20 cellular contexts compared by ENCODE assay signal in the genomic region with DNA sequence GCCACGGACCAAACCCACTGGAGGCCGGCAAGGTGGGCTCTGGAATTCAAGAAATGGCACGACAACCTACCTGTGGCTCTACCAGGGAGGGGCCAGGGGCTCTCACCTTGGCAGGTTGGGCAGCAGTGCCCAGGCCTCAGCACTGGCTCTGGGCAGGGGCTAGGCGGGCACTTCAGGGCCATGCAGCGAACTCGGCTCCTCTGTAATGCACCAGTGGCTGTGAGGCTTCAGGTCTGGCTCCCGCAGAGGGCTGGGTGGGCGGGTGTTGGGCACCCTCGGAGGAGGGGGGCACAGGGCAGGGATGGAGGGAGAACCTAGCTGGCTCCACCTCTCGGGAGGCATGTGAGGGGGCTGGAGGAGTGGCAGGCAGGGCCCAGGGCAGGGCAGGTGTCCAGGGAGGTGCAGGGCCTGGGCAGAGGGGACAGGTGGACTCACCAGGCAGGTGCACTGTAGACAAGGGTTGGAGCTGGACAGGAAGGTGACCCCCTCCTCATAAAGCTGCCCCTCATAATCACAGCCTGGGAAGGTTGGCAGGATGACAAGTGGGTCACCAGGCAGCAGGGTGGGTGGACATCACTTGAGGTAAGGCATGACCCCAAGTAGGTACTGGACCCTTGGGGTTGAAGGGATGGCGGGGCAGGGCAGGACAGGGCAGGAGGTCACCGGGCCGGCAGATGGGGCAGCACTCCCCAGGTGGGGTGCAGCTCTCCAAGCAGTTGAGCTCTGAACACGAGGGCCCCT. TPM values are rescaled to one million over a fixed set of nuclear protein-coding genes. Genes with fewer than 3 reads are reported as not detected.
DNase-seq lines count a peak whose midpoint lies in the region; ATAC-seq and TF ChIP-seq lines count a peak whose summit lies in the region.
"Had no signal": no experiment of that assay in that cellular context is flagged by ENCODE, and none has a peak within 500 bp of the region (broad histone marks: within the 10 kb centered on the region; RNA-seq: fewer than 3 reads in every experiment).

No MANE protein-coding gene starts in this region.

- H3K4me1 ChIP-seq in lower lobe of right lung: no peaks in the 10 kb centered on the region
- no peaks in the 10 kb centered on the region for H3K4me1 ChIP-seq in upper lobe of right lung

- intact Hi-C loops in lower lobe of right lung (cut with DNase I): no loop called here
- intact Hi-C loops in upper lobe of right lung (cut with DNase I): no loop called here

- H3K4me1 Mint-ChIP-seq in stimulated activated naive CD8-positive, alpha-beta T cell treated with anti-CD3 and anti-CD28 coated beads, Interleukin-15, amount 100 ng/mL, for 72 hours: peaks cover 4% of the 10 kb centered on the region
- H3K4me1 Mint-ChIP-seq in T-helper 17 cell: peaks cover 3% of the 10 kb centered on the region
- H3K4me1 Mint-ChIP-seq: activated CD4-positive, alpha-beta T cell treated with anti-CD3 and anti-CD28 coated beads, Interleukin-2, amount 10 ng/mL, durations not matched to agents 24 days and 14 days; activated CD8-positive, alpha-beta memory T cell treated with anti-CD3 and anti-CD28 coated beads, Interleukin-2, amount 10 ng/mL, durations not matched to agents 7 days and 5 days; activated naive CD8-positive, alpha-beta T cell treated with anti-CD3 and anti-CD28 coated beads for 36 hours had no signal

- H3K9me3 ChIP-seq in T-helper 17 cell (ENCODE audit: control insufficient read depth, low read length, poor library complexity, severe bottlenecking) (no peaks in the 10 kb centered on the region), lower lobe of right lung (no peaks in the 10 kb centered on the region), upper lobe of right lung (no peaks in the 10 kb centered on the region)
- H3K9me3 ChIP-seq: ovary, thoracic aorta had no signal

- no peaks in the 10 kb centered on the region for H3K36me3 ChIP-seq in lower lobe of right lung
- no peaks in the 10 kb centered on the region for H3K36me3 ChIP-seq in upper lobe of right lung
- H3K36me3 ChIP-seq: heart left ventricle, ovary, thoracic aorta had no signal

- no peak for DNase-seq in stimulated activated naive CD8-positive, alpha-beta T cell treated with anti-CD3 and anti-CD28 coated beads, Interleukin-15, amount 100 ng/mL, for 72 hours
- DNase-seq in stimulated activated naive CD8-positive, alpha-beta T cell treated with anti-CD3 and anti-CD28 coated beads, Interleukin-15, Interleukin-2, amounts not matched to agents 100 U/mL and 50 U/mL, for 24 hours: no peak
- DNase-seq in T-helper 17 cell (peak in 1 of 3 donors; percentile 2), lower lobe of right lung (no peak), upper lobe of right lung (peak; percentile 60), NCI-H2029 treated with DMSO at 0.1 percent for 48 hours (lab: John Stamatoyannopoulos, UW) (no peak)
- DNase-seq: activated CD8-positive, alpha-beta memory T cell treated with anti-CD3 and anti-CD28 coated beads, Interleukin-2, amount 10 ng/mL, durations not matched to agents 7 days and 5 days; activated naive CD8-positive, alpha-beta T cell treated with anti-CD3 and anti-CD28 coated beads for 36 hours; CD4-positive, alpha-beta T cell; NCI-H2107; NK-92 treated with Interleukin-12 subunit alpha and Interleukin-12 subunit beta, amount 100 ng/mL, for 24 hours; ovary had no signal

- no peak overlapping the region for H3K27ac Mint-ChIP-seq in stimulated activated naive CD8-positive, alpha-beta T cell treated with anti-CD3 and anti-CD28 coated beads, Interleukin-15, amount 100 ng/mL, for 72 hours
- H3K27ac Mint-ChIP-seq in T-helper 17 cell: no peak overlapping the region
- H3K27ac Mint-ChIP-seq: activated CD4-positive, alpha-beta T cell treated with anti-CD3 and anti-CD28 coated beads, Interleukin-2, amount 10 ng/mL, durations not matched to agents 24 days and 14 days; activated CD8-positive, alpha-beta memory T cell treated with anti-CD3 and anti-CD28 coated beads, Interleukin-2, amount 10 ng/mL, durations not matched to agents 7 days and 5 days; activated naive CD8-positive, alpha-beta T cell treated with anti-CD3 and anti-CD28 coated beads for 36 hours; activated T-helper 1 cell treated with anti-CD3 and anti-CD28 coated beads, Interleukin-12 subunit alpha, Interleukin-12 subunit beta, Interleukin-2, Interleukin-4 antibody, amounts not matched to agents 30 ng/mL and 10 ng/mL and 1 ng/mL, durations not matched to agents 14 hours and 24 hours and 36 hours; CD4-positive, alpha-beta T cell; stimulated activated effector memory CD8-positive, alpha-beta T cell treated with anti-CD3 and anti-CD28 coated beads, Interleukin-12 subunit alpha, Interleukin-12 subunit beta, amount 100 ng/mL, for 72 hours had no signal

- H3K4me3 Mint-ChIP-seq in stimulated activated naive CD8-positive, alpha-beta T cell treated with anti-CD3 and anti-CD28 coated beads, Interleukin-15, amount 100 ng/mL, for 72 hours: no peak overlapping the region
- no peak overlapping the region for H3K4me3 Mint-ChIP-seq in T-helper 17 cell
- H3K4me3 Mint-ChIP-seq: activated CD4-positive, alpha-beta T cell treated with anti-CD3 and anti-CD28 coated beads, Interleukin-2, amount 10 ng/mL, durations not matched to agents 24 days and 14 days; activated CD8-positive, alpha-beta memory T cell treated with anti-CD3 and anti-CD28 coated beads, Interleukin-2, amount 10 ng/mL, durations not matched to agents 7 days and 5 days; activated naive CD8-positive, alpha-beta T cell treated with anti-CD3 and anti-CD28 coated beads for 36 hours; activated T-helper 1 cell treated with anti-CD3 and anti-CD28 coated beads, Interleukin-12 subunit alpha, Interleukin-12 subunit beta, Interleukin-2, Interleukin-4 antibody, amounts not matched to agents 30 ng/mL and 10 ng/mL and 1 ng/mL, durations not matched to agents 14 hours and 24 hours and 36 hours; CD4-positive, alpha-beta T cell; effector memory CD8-positive, alpha-beta T cell; stimulated activated effector memory CD8-positive, alpha-beta T cell treated with anti-CD3 and anti-CD28 coated beads, Interleukin-12 subunit alpha, Interleukin-12 subunit beta, amount 100 ng/mL, for 72 hours had no signal

- peaks cover 58% of the 10 kb centered on the region for H3K27me3 Mint-ChIP-seq in stimulated activated naive CD8-positive, alpha-beta T cell treated with anti-CD3 and anti-CD28 coated beads, Interleukin-15, amount 100 ng/mL, for 72 hours
- H3K27me3 Mint-ChIP-seq in T-helper 17 cell: peaks cover 45% of the 10 kb centered on the region

- TF ChIP-seq CTCF in lower lobe of right lung (IDR thresholded peaks at IDR 0.05) (no peak), upper lobe of right lung (IDR thresholded peaks at IDR 0.05) (no peak)

- H3K9me3 Mint-ChIP-seq in stimulated activated naive CD8-positive, alpha-beta T cell treated with anti-CD3 and anti-CD28 coated beads, Interleukin-15, amount 100 ng/mL, for 72 hours: peaks cover 0 to under 1% of the 10 kb centered on the region in 2 donors
- H3K9me3 Mint-ChIP-seq: activated CD4-positive, alpha-beta T cell treated with anti-CD3 and anti-CD28 coated beads, Interleukin-2, amount 10 ng/mL, durations not matched to agents 24 days and 14 days; activated naive CD8-positive, alpha-beta T cell treated with anti-CD3 and anti-CD28 coated beads for 36 hours; CD4-positive, alpha-beta T cell; effector memory CD8-positive, alpha-beta T cell; stimulated activated effector memory CD8-positive, alpha-beta T cell treated with anti-CD3 and anti-CD28 coated beads, Interleukin-12 subunit alpha, Interleukin-12 subunit beta, amount 100 ng/mL, for 72 hours had no signal

- H3K27ac ChIP-seq in lower lobe of right lung (no peak overlapping the region), upper lobe of right lung (no peak overlapping the region)
- H3K27ac ChIP-seq: heart left ventricle, ovary, thoracic aorta had no signal

- peaks cover 2% of the 10 kb centered on the region for H3K36me3 Mint-ChIP-seq in T-helper 17 cell (ENCODE audit: low read depth)
- H3K36me3 Mint-ChIP-seq: activated CD8-positive, alpha-beta memory T cell treated with anti-CD3 and anti-CD28 coated beads, Interleukin-2, amount 10 ng/mL, durations not matched to agents 7 days and 5 days; activated naive CD8-positive, alpha-beta T cell treated with anti-CD3 and anti-CD28 coated beads for 36 hours; stimulated activated effector memory CD8-positive, alpha-beta T cell treated with anti-CD3 and anti-CD28 coated beads, Interleukin-12 subunit alpha, Interleukin-12 subunit beta, amount 100 ng/mL, for 72 hours had no signal

- H3K27me3 ChIP-seq in lower lobe of right lung (ENCODE audit: low read depth): peaks cover 29% of the 10 kb centered on the region
- H3K27me3 ChIP-seq in upper lobe of right lung: peaks cover 19% of the 10 kb centered on the region
- H3K27me3 ChIP-seq: ovary had no signal

- peak; percentile 29 for ATAC-seq in stimulated activated naive CD8-positive, alpha-beta T cell treated with anti-CD3 and anti-CD28 coated beads, Interleukin-15, amount 100 ng/mL, for 72 hours
- no peak for ATAC-seq in stimulated activated naive CD8-positive, alpha-beta T cell treated with anti-CD3 and anti-CD28 coated beads, Interleukin-15, Interleukin-2, amounts not matched to agents 100 U/mL and 50 U/mL, for 24 hours
- peak; percentile 5 for ATAC-seq in T-helper 17 cell
- ATAC-seq in lower lobe of right lung: peak; percentile 27 to 32
- no peak for ATAC-seq in upper lobe of right lung
- ATAC-seq in HG03175 (IDR thresholded peaks at IDR 0.05; ENCODE audit: unreplicated experiment): no peak
- ATAC-seq in GM18873 (IDR thresholded peaks at IDR 0.05; ENCODE audit: low FRiP score, unreplicated experiment): no peak

- H3K4me3 ChIP-seq in lower lobe of right lung: no peak overlapping the region
- no peak overlapping the region for H3K4me3 ChIP-seq in upper lobe of right lung
- H3K4me3 ChIP-seq: heart left ventricle, ovary, thoracic aorta had no signal

RNA-seq across cellular contexts. Expression of a gene that starts 6.7 kb away (rescaled TPM):
- total RNA-seq in T-helper 17 cell (1 to 10 TPM in 1 of 2 donors, under 1 TPM in 1; 0.23 to 1.2 TPM), lower lobe of right lung (1.3 TPM), upper lobe of right lung (1.3 TPM)
- total RNA-seq: activated T-helper 1 cell treated with anti-CD3 and anti-CD28 coated beads, Interleukin-12 subunit alpha, Interleukin-12 subunit beta, Interleukin-2, Interleukin-4 antibody, amounts not matched to agents 30 ng/mL and 10 ng/mL and 1 ng/mL, durations not matched to agents 14 hours and 24 hours and 36 hours had no signal

RNA-seq across cellular contexts. Expression of a gene that starts 33.9 kb away (rescaled TPM):
- total RNA-seq in T-helper 17 cell (10 to 100 TPM; 12.5 to 13.6 TPM), lower lobe of right lung (46.0 TPM), upper lobe of right lung (29.4 TPM)

RNA-seq across cellular contexts. Expression of a gene that starts 41.1 kb away (rescaled TPM):
- total RNA-seq in T-helper 17 cell (10 to 100 TPM; 62.5 to 68.7 TPM), lower lobe of right lung (208 TPM), upper lobe of right lung (180 TPM)

Comparison
In these comparisons a context has a peak if more than half of its experiments do, and no peak if none do; other contexts are left out.
1. ATAC-seq: peak in stimulated activated naive CD8-positive, alpha-beta T cell treated with anti-CD3 and anti-CD28 coated beads, Interleukin-15, amount 100 ng/mL, for 72 hours (single experiment), T-helper 17 cell (single experiment) and lower lobe of right lung (2 of 2); none in stimulated activated naive CD8-positive, alpha-beta T cell treated with anti-CD3 and anti-CD28 coated beads, Interleukin-15, Interleukin-2, amounts not matched to agents 100 U/mL and 50 U/mL, for 24 hours (single experiment), upper lobe of right lung (single experiment), HG03175 (single experiment) and GM18873 (single experiment).